In the genomic region with DNA sequence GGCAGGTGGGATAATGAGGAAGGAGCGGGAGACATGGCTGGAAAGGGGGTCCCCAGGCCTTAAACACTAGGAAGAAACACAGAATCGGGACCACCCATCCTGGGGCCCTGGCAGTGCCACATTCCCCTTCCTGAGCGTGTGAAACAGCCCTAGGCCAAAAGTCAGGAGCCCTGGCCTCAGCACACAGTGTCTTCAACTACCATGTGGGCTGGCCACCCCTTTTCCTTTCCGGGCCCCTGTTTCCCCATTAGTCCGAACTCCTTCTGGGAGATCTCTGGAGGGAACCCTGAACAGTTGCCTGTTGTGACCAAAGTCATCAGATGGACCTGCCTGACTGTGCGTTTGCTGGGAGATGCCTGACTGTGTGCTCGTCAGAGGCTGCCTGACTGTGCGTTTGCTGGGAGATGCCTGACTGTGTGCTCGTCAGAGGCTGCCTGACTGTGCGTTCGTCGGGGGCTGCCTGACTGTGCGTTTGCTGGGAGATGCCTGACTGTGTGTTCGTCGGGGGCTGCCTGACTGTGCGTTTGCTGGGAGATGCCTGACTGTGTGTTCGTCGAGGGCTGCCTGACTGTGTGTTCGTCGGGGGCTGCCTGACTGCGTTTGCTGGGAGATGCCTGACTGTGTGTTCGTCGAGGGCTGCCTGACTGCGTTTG, we compare ENCODE assay signal across 7 cellular contexts.
DNase-seq lines count a peak whose midpoint lies in the region; ATAC-seq and TF ChIP-seq lines count a peak whose summit lies in the region.
"Not testable (repeated sequence)": the region's sequence is repeated elsewhere in the genome, so short reads cannot be mapped to it uniquely, and the experiment has no call there.

No MANE protein-coding gene starts in this region.

- not testable (repeated sequence) for H3K9me3 ChIP-seq in IMR-90 (ENCODE audit: control insufficient read depth, insufficient read depth, low read length); ascending aorta; neutrophil

- not testable (repeated sequence) for H2BK15ac ChIP-seq in IMR-90 (ENCODE audit: low read depth, low read length)

- H3K36me3 ChIP-seq in IMR-90 (ENCODE audit: control insufficient read depth, insufficient read depth, low read length) (peaks cover 11% of the 10 kb centered on the region; the same call in 1 of the 2 replicates), ascending aorta (peaks cover 15 to 19% of the 10 kb centered on the region in 2 donors), neutrophil (peaks cover 58% of the 10 kb centered on the region)

- H3K4me1 ChIP-seq in IMR-90 (ENCODE audit: control insufficient read depth, insufficient read depth, low read length) (peaks cover 13% of the 10 kb centered on the region), neutrophil (ENCODE audit: control insufficient read depth in 1 of 2, insufficient read depth in 1 of 2, low read depth in 1 of 2, low read length in 1 of 2) (peaks cover 31 to 48% of the 10 kb centered on the region in 2 experiments)
- not testable (repeated sequence) for H3K4me1 ChIP-seq in ascending aorta

- H3K9me1 ChIP-seq in IMR-90 (ENCODE audit: insufficient read depth, low read length): not testable (repeated sequence)

- H2BK120ac ChIP-seq in IMR-90 (ENCODE audit: low read depth, low read length): not testable (repeated sequence)

- not testable (repeated sequence) for H3K27ac ChIP-seq in IMR-90 (ENCODE audit: insufficient read depth, low read length)
- H3K27ac ChIP-seq in ascending aorta: peak overlapping the region; percentile 17 to 25
- H3K27ac ChIP-seq in coronary artery: peak overlapping the region; percentile 39 to 46
- peak overlapping the region; percentile 54 for H3K27ac ChIP-seq in neutrophil

- H4K8ac ChIP-seq in IMR-90 (ENCODE audit: low read depth in 2 of 2, low read length in 2 of 2): not testable (repeated sequence)

- TF ChIP-seq POLR2A in IMR-90 (IDR thresholded peaks at IDR 0.05; ENCODE audit: low read depth, low read length): not testable (repeated sequence)

- H2BK20ac ChIP-seq in IMR-90 (ENCODE audit: low read depth, low read length): not testable (repeated sequence)

- not testable (repeated sequence) for H4K5ac ChIP-seq in IMR-90 (ENCODE audit: low read depth, low read length)

- intact Hi-C loops in IMR-90 (cut with micrococcal nuclease): loop anchor here (10.0 kb wide), 1 partner anchor 125 kb away; the partner anchor contains the start of gene RIN3
- intact Hi-C loops in ascending aorta (cut with DNase I): not testable (repeated sequence)

- H3K4ac ChIP-seq in IMR-90 (ENCODE audit: low read depth, low read length): peak overlapping the region; percentile 50; the same call in 1 of the 2 replicates

- not testable (repeated sequence) for H2AK9ac ChIP-seq in IMR-90 (replicated peaks; ENCODE audit: low read depth, low read length, poor library complexity)

- not testable (repeated sequence) for H2BK5ac ChIP-seq in IMR-90 (ENCODE audit: low read depth, low read length, poor library complexity, severe bottlenecking)

- not testable (repeated sequence) for H3K36me3 Mint-ChIP-seq in naive B cell
- peaks cover 72% of the 10 kb centered on the region for H3K36me3 Mint-ChIP-seq in stimulated activated effector memory CD8-positive, alpha-beta T cell treated with anti-CD3 and anti-CD28 coated beads, Interleukin-12 subunit alpha, Interleukin-12 subunit beta, amount 100 ng/mL, for 72 hours

- WGBS in IMR-90 (ENCODE audit: extremely low coverage in 2 of 2, insufficient read length in 1 of 2), 2 experiments: 94% methylated on average over 13 of the region's 24 CpGs; no CpG with 5 or more reads in 1 of the 2 experiments

- not testable (repeated sequence) for TF ChIP-seq CTCF in IMR-90 (conservative IDR thresholded peaks at IDR 0.05; ENCODE audit: low read depth, low read length); ascending aorta (IDR thresholded peaks at IDR 0.05); coronary artery (IDR thresholded peaks at IDR 0.05); neutrophil (IDR thresholded peaks at IDR 0.05)

- H3K4me1 Mint-ChIP-seq in naive B cell: peaks cover 13 to 19% (median 19%) of the 10 kb centered on the region in 3 donors
- peaks cover 22% of the 10 kb centered on the region for H3K4me1 Mint-ChIP-seq in stimulated activated effector memory CD8-positive, alpha-beta T cell treated with anti-CD3 and anti-CD28 coated beads, Interleukin-12 subunit alpha, Interleukin-12 subunit beta, amount 100 ng/mL, for 72 hours

- not testable (repeated sequence) for BruUV-seq in IMR-90 (replicated peaks; lab: Mats Ljungman, UMichigan)

- peak overlapping the region in 4 of 6 donors; percentile 53 to 89 (median 74) for H3K27ac Mint-ChIP-seq in naive B cell
- H3K27ac Mint-ChIP-seq in stimulated activated effector memory CD8-positive, alpha-beta T cell treated with anti-CD3 and anti-CD28 coated beads, Interleukin-12 subunit alpha, Interleukin-12 subunit beta, amount 100 ng/mL, for 72 hours: peak overlapping the region; percentile 44

- not testable (repeated sequence) for H3K14ac ChIP-seq in IMR-90 (replicated peaks; ENCODE audit: low read depth, low read length)

- H2AK5ac ChIP-seq in IMR-90 (ENCODE audit: low read depth, low read length): peak overlapping the region; percentile 96

- H3K23ac ChIP-seq in IMR-90 (ENCODE audit: low read depth, low read length): not testable (repeated sequence)

- POLR2A ChIA-PET in IMR-90 (lab: Charles Lee; ENCODE audit: unreplicated experiment): not testable (repeated sequence)

- H3K9ac ChIP-seq in IMR-90 (ENCODE audit: low read depth, low read length): not testable (repeated sequence)

- dilution Hi-C loops in IMR-90 (cut with HindIII; ENCODE audit: low sequenced_read_pairs, unreplicated experiment): not testable (repeated sequence)

- not testable (repeated sequence) for H3K4me2 ChIP-seq in IMR-90 (ENCODE audit: low read depth, low read length)

- not testable (repeated sequence) for H3K9me3 Mint-ChIP-seq in naive B cell; stimulated activated effector memory CD8-positive, alpha-beta T cell treated with anti-CD3 and anti-CD28 coated beads, Interleukin-12 subunit alpha, Interleukin-12 subunit beta, amount 100 ng/mL, for 72 hours

- TF ChIP-seq RAD21 in IMR-90 (IDR thresholded peaks at IDR 0.05; ENCODE audit: low read length): not testable (repeated sequence)

- not testable (repeated sequence) for H4K91ac ChIP-seq in IMR-90 (ENCODE audit: insufficient read depth, low read depth, low read length)

- H3K27me3 ChIP-seq in IMR-90 (ENCODE audit: control insufficient read depth, insufficient read depth, low read length); ascending aorta; neutrophil: not testable (repeated sequence)

- H4K20me1 ChIP-seq in IMR-90 (ENCODE audit: insufficient read depth, low read length): not testable (repeated sequence)

- not testable (repeated sequence) for H2AFZ ChIP-seq in IMR-90 (replicated peaks; ENCODE audit: low read length, poor library complexity)

- not testable (repeated sequence) for H3K18ac ChIP-seq in IMR-90 (ENCODE audit: low read depth, low read length)

- CTCF ChIA-PET in IMR-90 (lab: Yijun Ruan, JAX): not testable (repeated sequence)

- H3K79me1 ChIP-seq in IMR-90 (ENCODE audit: low read depth in 1 of 2, low read length in 2 of 2): peaks cover 0 to 11% of the 10 kb centered on the region in 2 experiments; a peak in 3 of 4 replicates

- not testable (repeated sequence) for H3K4me3 Mint-ChIP-seq in naive B cell; stimulated activated effector memory CD8-positive, alpha-beta T cell treated with anti-CD3 and anti-CD28 coated beads, Interleukin-12 subunit alpha, Interleukin-12 subunit beta, amount 100 ng/mL, for 72 hours

- not testable (repeated sequence) for H3K27me3 Mint-ChIP-seq in naive B cell

- not testable (repeated sequence) for H3K56ac ChIP-seq in IMR-90 (ENCODE audit: extremely low read depth, insufficient read depth, low read length)

- not testable (repeated sequence) for ATAC-seq in IMR-90 (ENCODE audit: low read depth); naive B cell (ENCODE audit: low read depth in 2 of 2); stimulated activated effector memory CD8-positive, alpha-beta T cell treated with anti-CD3 and anti-CD28 coated beads, Interleukin-12 subunit alpha, Interleukin-12 subunit beta, amount 100 ng/mL, for 72 hours

- DNase-seq in DMS53 (lab: John Stamatoyannopoulos, UW): peak; percentile 16
- DNase-seq in IMR-90; ascending aorta (ENCODE audit: low spot score in 2 of 2); coronary artery (ENCODE audit: low spot score); naive B cell; stimulated activated effector memory CD8-positive, alpha-beta T cell treated with anti-CD3 and anti-CD28 coated beads, Interleukin-12 subunit alpha, Interleukin-12 subunit beta, amount 100 ng/mL, for 72 hours (ENCODE audit: low spot score in 2 of 2): not testable (repeated sequence)

- in situ Hi-C loops in IMR-90 (cut with MboI; ENCODE audit: low sequenced_read_pairs): not testable (repeated sequence)

- H3K4me3 ChIP-seq in IMR-90 (ENCODE audit: insufficient read depth, low read depth, low read length); ascending aorta; coronary artery; neutrophil (ENCODE audit: low read depth in 1 of 2, low read length in 1 of 2): not testable (repeated sequence)
